ENCODE assay signal across 19 cellular contexts in genomic region chr15:83014205-83014653, GRCh38. TPM values are rescaled to one million over a fixed set of nuclear protein-coding genes. Genes with fewer than 3 reads are reported as not detected.
A peak's percentile ranks its signal among the peaks of the same experiment; 100 is the strongest.
DNase-seq lines count a peak whose midpoint lies in the region; ATAC-seq and TF ChIP-seq lines count a peak whose summit lies in the region.
"Had no signal": no experiment of that assay in that cellular context is flagged by ENCODE, and none has a peak within 500 bp of the region (broad histone marks: within the 10 kb centered on the region; RNA-seq: fewer than 3 reads in every experiment).

No MANE protein-coding gene starts in this region.

- H2BK5ac ChIP-seq in H9 (ENCODE audit: insufficient read length, low read length): no peak overlapping the region

- no peak overlapping the region for H2BK120ac ChIP-seq in H9 (ENCODE audit: low read depth, low read length, poor library complexity, severe bottlenecking)

- H4K5ac ChIP-seq in H9 (ENCODE audit: insufficient read length, low read depth, low read length): no peak overlapping the region

- H3K4me1 Mint-ChIP-seq in WTC11 (peaks cover 34% of the 10 kb centered on the region), natural killer cell (peaks cover 45 to 47% of the 10 kb centered on the region in 2 donors), H9 (peaks cover 30 to 35% of the 10 kb centered on the region in 2 experiments)

- no peak overlapping the region for H3K4me3 ChIP-seq in GM12865 (ENCODE audit: low read depth, low read length)
- H3K4me3 ChIP-seq: ascending aorta, dorsolateral prefrontal cortex, left lung, skin epidermis had no signal

- no CpG with 5 or more reads among the region's 5 CpGs for WGBS in H9 (ENCODE audit: extremely low coverage, insufficient read length, low lambda C conversion rate)

- no peak overlapping the region for H3K27ac ChIP-seq in H9 (ENCODE audit: insufficient read length, low read depth, low read length)
- H3K27ac ChIP-seq: ascending aorta, dorsolateral prefrontal cortex, left lung, neutrophil, VCaP had no signal

- no peak overlapping the region for H3K4me3 Mint-ChIP-seq in WTC11
- no peak overlapping the region for H3K4me3 Mint-ChIP-seq in natural killer cell
- H3K4me3 Mint-ChIP-seq in H9: no peak overlapping the region

- H3K18ac ChIP-seq in H9 (ENCODE audit: insufficient read length, low read depth, low read length): no peak overlapping the region

- no peaks in the 10 kb centered on the region for H3K4me1 ChIP-seq in H9 (ENCODE audit: insufficient read depth, low read length)

- no peak overlapping the region for H3K4ac ChIP-seq in H9 (ENCODE audit: low read depth, low read length)

- H3K27me3 ChIP-seq in H9 (ENCODE audit: insufficient read depth, low read length): no peaks in the 10 kb centered on the region
- H3K27me3 ChIP-seq: ascending aorta, dorsolateral prefrontal cortex, left lung, neutrophil had no signal

- no peaks in the 10 kb centered on the region for H4K20me1 ChIP-seq in H9 (ENCODE audit: control insufficient read depth, insufficient read depth, insufficient read length)

- H3K27me3 Mint-ChIP-seq in WTC11 (ENCODE audit: low read depth) (no peaks in the 10 kb centered on the region; the same call in 1 of the 2 replicates), natural killer cell (ENCODE audit: low read depth in 2 of 2) (no peaks in the 10 kb centered on the region), H9 (ENCODE audit: low read depth) (peaks cover 3% of the 10 kb centered on the region; the same call in 1 of the 2 replicates)

- peaks cover 16% of the 10 kb centered on the region for H3K36me3 Mint-ChIP-seq in WTC11
- no peaks in the 10 kb centered on the region for H3K36me3 Mint-ChIP-seq in natural killer cell
- peaks cover 14 to 38% (median 29%) of the 10 kb centered on the region in 3 experiments for H3K36me3 Mint-ChIP-seq in H9 (ENCODE audit: insufficient read depth in 1 of 3, low read depth in 3 of 3)

- no peak overlapping the region for H2BK15ac ChIP-seq in H9 (ENCODE audit: low read depth, low read length)

- H3K23me2 ChIP-seq in H9 (ENCODE audit: insufficient read length, low read depth, low read length, poor library complexity, severe bottlenecking): peaks cover 5% of the 10 kb centered on the region

- no peak overlapping the region for H2BK20ac ChIP-seq in H9 (ENCODE audit: low read depth, low read length, poor library complexity, severe bottlenecking)

- H3K23ac ChIP-seq in H9 (ENCODE audit: insufficient read length, low read depth, low read length): no peak overlapping the region

- H3K79me1 ChIP-seq in H9 (ENCODE audit: insufficient read depth, low read depth, low read length, poor library complexity, severe bottlenecking): no peaks in the 10 kb centered on the region

- H2BK12ac ChIP-seq in H9 (ENCODE audit: insufficient read length, low read depth, low read length): no peak overlapping the region

- H4K91ac ChIP-seq in H9 (ENCODE audit: insufficient read length, low read depth, low read length): no peak overlapping the region

- no peak overlapping the region for H3K56ac ChIP-seq in H9 (ENCODE audit: insufficient read length, low read depth, low read length)

- no peak overlapping the region for H3K4me2 ChIP-seq in H9 (ENCODE audit: insufficient read depth, insufficient read length, low read length)

- H2AFZ ChIP-seq in H9 (ENCODE audit: low read length): no peak overlapping the region

- no peak overlapping the region for H3K9ac ChIP-seq in H9 (ENCODE audit: extremely low read depth, insufficient read length, low read length)

- H3K9me3 Mint-ChIP-seq in WTC11 (peaks cover 12% of the 10 kb centered on the region), natural killer cell (no peaks in the 10 kb centered on the region), H9 (peaks cover 5 to 10% of the 10 kb centered on the region in 2 experiments; a peak in 3 of 5 replicates)

- H3K79me2 ChIP-seq in H9 (ENCODE audit: insufficient read depth, low read length): no peaks in the 10 kb centered on the region; the same call in 1 of the 2 replicates

- intact Hi-C loops in natural killer cell (cut with micrococcal nuclease): loop anchor here (5.0 to 10.0 kb wide), 3 partner anchors 93 to 207 kb away; partner anchors contain the start of genes FSD2, HDGFL3, TM6SF1 and WHAMM

- H3K14ac ChIP-seq in H9 (ENCODE audit: insufficient read depth, low read length): no peak overlapping the region

- no peaks in the 10 kb centered on the region for H3K9me3 ChIP-seq in H9 (ENCODE audit: control insufficient read depth, low read depth, low read length)
- H3K9me3 ChIP-seq: ascending aorta, left lung, neutrophil had no signal

- ATAC-seq in WTC11 (no peak), natural killer cell (no peak)
- ATAC-seq: left lung had no signal

- in situ Hi-C loops in GM13977 (cut with MboI; ENCODE audit: low pct_unique_long_range_greater_than_20kb, low sequenced_read_pairs, unreplicated experiment): loop anchor here (10.0 to 25.0 kb wide), 2 partner anchors 201 to 373 kb away; no protein-coding TSS in a partner anchor
- in situ Hi-C loops in KBM-7 (cut with MboI; ENCODE audit: low pct_unique_long_range_greater_than_20kb, low sequenced_read_pairs): no loop called here

- POLR2A ChIA-PET in WTC11 (lab: Charles Lee): no interaction called here

- CTCF ChIA-PET in WTC11 (lab: Charles Lee): interaction anchor here (1.8 kb wide), 1 partner anchor 165 kb away, joined by 5 read pairs; no protein-coding TSS in a partner anchor

- H3K27ac Mint-ChIP-seq in WTC11: peak overlapping the region; percentile 8; the same call in 1 of the 2 replicates
- peak overlapping the region; percentile 26 to 65 for H3K27ac Mint-ChIP-seq in natural killer cell
- H3K27ac Mint-ChIP-seq in H9: no peak overlapping the region

- no peak overlapping the region for H2AK5ac ChIP-seq in H9 (ENCODE audit: insufficient read length, low read length)

- DNase-seq in NCI-H2227 (lab: John Stamatoyannopoulos, UW; ENCODE audit: unreplicated experiment) (peak; percentile 4), NCI-H2227 treated with DMSO at 0.1 percent for 48 hours (lab: John Stamatoyannopoulos, UW) (no peak), GM12865 (ENCODE audit: low read depth) (peak; percentile 7), WTC11 (ENCODE audit: low spot score) (no peak), natural killer cell (no peak), GM13977 (ENCODE audit: low spot score) (no peak), KBM-7 (no peak), H9 (no peak)
- DNase-seq: dorsolateral prefrontal cortex, hypothalamus, Kasumi-1, left lung, NCI-H1694, NCI-H774, SIG-M5 had no signal

- no peak for TF ChIP-seq CTCF in GM12865 (IDR thresholded peaks at IDR 0.05; ENCODE audit: insufficient read depth, low read depth, low read length, missing control alignments)
- TF ChIP-seq CTCF in WTC11 (IDR thresholded peaks at IDR 0.05): no peak
- TF ChIP-seq CTCF in natural killer cell (IDR thresholded peaks at IDR 0.05): no peak
- TF ChIP-seq CTCF in GM13977 (IDR thresholded peaks at IDR 0.05; ENCODE audit: extremely low read depth, insufficient read depth, missing control alignments): no peak
- TF ChIP-seq CTCF in H9 (conservative IDR thresholded peaks at IDR 0.05): no peak

- H3T11ph ChIP-seq in H9 (ENCODE audit: low read length): no peak overlapping the region

- H4K8ac ChIP-seq in H9 (replicated peaks; ENCODE audit: insufficient read length, low read depth, low read length): no peak overlapping the region

TF ChIP-seq in WTC11, 78 proteins besides CTCF, POLR2A, EP300 and RAD21 (continues in another document):
- no peak for TF ChIP-seq ZNF263 (CRISPR knock-in tag; IDR thresholded peaks at IDR 0.05; ENCODE audit: low read depth)
- TF ChIP-seq, protein P1, sequence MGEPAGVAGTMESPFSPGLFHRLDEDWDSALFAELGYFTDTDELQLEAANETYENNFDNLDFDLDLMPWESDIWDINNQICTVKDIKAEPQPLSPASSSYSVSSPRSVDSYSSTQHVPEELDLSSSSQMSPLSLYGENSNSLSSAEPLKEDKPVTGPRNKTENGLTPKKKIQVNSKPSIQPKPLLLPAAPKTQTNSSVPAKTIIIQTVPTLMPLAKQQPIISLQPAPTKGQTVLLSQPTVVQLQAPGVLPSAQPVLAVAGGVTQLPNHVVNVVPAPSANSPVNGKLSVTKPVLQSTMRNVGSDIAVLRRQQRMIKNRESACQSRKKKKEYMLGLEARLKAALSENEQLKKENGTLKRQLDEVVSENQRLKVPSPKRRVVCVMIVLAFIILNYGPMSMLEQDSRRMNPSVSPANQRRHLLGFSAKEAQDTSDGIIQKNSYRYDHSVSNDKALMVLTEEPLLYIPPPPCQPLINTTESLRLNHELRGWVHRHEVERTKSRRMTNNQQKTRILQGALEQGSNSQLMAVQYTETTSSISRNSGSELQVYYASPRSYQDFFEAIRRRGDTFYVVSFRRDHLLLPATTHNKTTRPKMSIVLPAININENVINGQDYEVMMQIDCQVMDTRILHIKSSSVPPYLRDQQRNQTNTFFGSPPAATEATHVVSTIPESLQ (CRISPR knock-in tag; IDR thresholded peaks at IDR 0.05): no peak
- no peak for TF ChIP-seq ELF4 (CRISPR knock-in tag; IDR thresholded peaks at IDR 0.05; ENCODE audit: low read depth)
- no peak for TF ChIP-seq EMX1 (CRISPR knock-in tag; IDR thresholded peaks at IDR 0.05)
- TF ChIP-seq MYBL2 (CRISPR knock-in tag; IDR thresholded peaks at IDR 0.05): no peak

RNA-seq across cellular contexts. Expression of gene C15orf40, which starts 2.8 kb away (rescaled TPM):
- 21.0 to 29.0 TPM (median 27.5 TPM) in 3 replicates for total RNA-seq in WTC11 (2021)
- total RNA-seq in natural killer cell: 10 to 100 TPM; 12.5 to 16.0 (median 15.1) TPM
- 9.2 and 11.5 TPM in 2 replicates for total RNA-seq in H9 (2021)

RNA-seq across cellular contexts. Expression of gene RAMAC, which starts 28.2 kb away (rescaled TPM):
- total RNA-seq in WTC11 (2021) (26.6 to 28.1 TPM (median 27.1 TPM) in 3 replicates), natural killer cell (10 to 100 TPM; 15.4 to 27.2 (median 25.7) TPM), H9 (2021) (35.8 and 35.9 TPM in 2 replicates)

RNA-seq across cellular contexts. Expression of gene BTBD1, which starts 52.8 kb away (rescaled TPM):
- total RNA-seq in WTC11 (2021) (34.2 to 39.6 TPM (median 35.6 TPM) in 3 replicates), natural killer cell (10 to 100 TPM; 42.5 to 54.4 (median 54.0) TPM), H9 (2021) (42.7 and 43.3 TPM in 2 replicates)

Comparison
In these comparisons a context has a peak if more than half of its experiments do, and no peak if none do; other contexts are left out.
1. DNase-seq: peak in NCI-H2227 (single experiment) and GM12865 (single experiment); none in NCI-H2227 treated with DMSO at 0.1 percent for 48 hours (single experiment), WTC11 (single experiment), natural killer cell (single experiment), GM13977 (single experiment), KBM-7 (single experiment) and H9 (single experiment).
2. H3K27ac Mint-ChIP-seq: peak in WTC11 (single experiment) and natural killer cell (2 of 2); none in H9 (0 of 3).